14 cellular contexts compared by ENCODE assay signal in the genomic region with DNA sequence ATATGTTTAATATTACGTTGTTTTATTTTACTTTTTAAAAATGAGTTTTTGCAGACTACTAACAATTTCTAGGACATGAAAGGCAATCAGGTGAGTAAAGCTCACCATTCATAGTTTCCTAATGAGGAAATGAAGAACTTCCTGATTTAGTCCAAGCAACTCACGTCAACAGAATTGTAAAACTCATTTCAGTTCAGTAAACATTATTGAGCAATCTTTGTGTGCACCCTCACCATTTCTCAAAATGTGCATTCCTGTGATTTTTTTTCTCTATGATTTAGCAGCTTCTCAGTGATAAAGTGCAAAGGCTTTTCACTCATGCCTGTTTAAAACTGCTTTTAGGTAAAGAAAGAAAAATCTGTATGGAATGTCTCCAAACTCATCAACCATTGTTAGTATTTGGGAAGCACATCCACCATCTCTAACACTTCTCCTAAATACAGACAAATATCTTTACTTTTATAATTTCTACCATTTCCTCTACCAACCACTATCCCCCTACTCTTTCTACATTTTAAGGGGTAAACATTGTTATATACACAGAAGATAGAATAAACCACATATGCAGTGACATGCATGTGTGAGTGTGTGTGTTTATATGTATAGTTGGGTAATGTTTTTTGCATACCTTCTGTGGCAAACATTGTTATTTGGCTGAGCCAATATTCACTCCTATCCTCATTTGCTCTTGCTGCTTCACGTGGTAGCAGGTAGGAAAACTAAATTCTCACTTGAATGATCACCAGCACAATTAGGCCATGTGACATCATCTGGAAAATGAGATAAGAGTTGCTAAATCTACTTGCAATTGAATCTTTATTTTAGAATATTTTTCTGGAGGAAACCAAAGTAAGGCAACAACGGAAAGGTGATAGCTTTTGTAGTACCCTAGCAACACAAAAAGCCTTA. TPM values are rescaled to one million over a fixed set of nuclear protein-coding genes. Genes with fewer than 3 reads are reported as not detected.
A peak's percentile ranks its signal among the peaks of the same experiment; 100 is the strongest.
DNase-seq lines count a peak whose midpoint lies in the region; ATAC-seq, FAIRE-seq and TF ChIP-seq lines count a peak whose summit lies in the region.
"Had no signal": no experiment of that assay in that cellular context is flagged by ENCODE, and none has a peak within 500 bp of the region (broad histone marks: within the 10 kb centered on the region; RNA-seq: fewer than 3 reads in every experiment).

No MANE protein-coding gene starts in this region.

- H3K27ac Mint-ChIP-seq in activated T-cell treated with anti-CD3 and anti-CD28 coated beads, Interleukin-2, amount 50 U/mL, for 72 hours = no peak overlapping the region

- no peaks in the 10 kb centered on the region for H3K36me3 ChIP-seq in small intestine (ENCODE audit: control insufficient read depth in 2 of 2, insufficient read depth in 2 of 2, low read length in 2 of 2)
- H3K36me3 ChIP-seq: ascending aorta, left ventricle myocardium inferior, spleen had no signal

- no peak for DNase-seq in GM19239 (ENCODE audit: insufficient read length, low spot score)
- peak; percentile 89 for DNase-seq in OCI-M1 (lab: John Stamatoyannopoulos, UW)
- peak; percentile 76 for DNase-seq in epithelial cell of esophagus (ENCODE audit: low read depth)
- DNase-seq in small intestine = no peak
- DNase-seq in activated T-cell treated with anti-CD3 and anti-CD28 coated beads, Interleukin-2, amount 50 U/mL, for 48 hours = no peak
- no peak for DNase-seq in activated T-cell treated with anti-CD3 and anti-CD28 coated beads, Interleukin-2, amount 50 U/mL, for 72 hours
- DNase-seq in 8988T = no peak
- DNase-seq: activated CD8-positive, alpha-beta memory T cell treated with anti-CD3 and anti-CD28 coated beads, Interleukin-2, amount 50 U/mL, for 4 hours; DMS79 treated with DMSO at 0.1 percent for 48 hours; effector CD4-positive, alpha-beta T cell; left ventricle myocardium inferior; spleen had no signal

- peaks cover 0 to 3% of the 10 kb centered on the region in 2 donors for H3K4me1 ChIP-seq in small intestine (ENCODE audit: control insufficient read depth in 2 of 2, insufficient read depth in 1 of 2, low read depth in 1 of 2, low read length in 1 of 2)
- H3K4me1 ChIP-seq: ascending aorta, left ventricle myocardium inferior had no signal

- H3K27me3 Mint-ChIP-seq in activated T-cell treated with anti-CD3 and anti-CD28 coated beads, Interleukin-2, amount 50 U/mL, for 72 hours (ENCODE audit: low read depth) = no peaks in the 10 kb centered on the region

- no peak for ATAC-seq in activated T-cell treated with anti-CD3 and anti-CD28 coated beads, Interleukin-2, amount 50 U/mL, for 72 hours (replicated peaks in 1 of 2)

- H3K36me3 Mint-ChIP-seq in activated T-cell treated with anti-CD3 and anti-CD28 coated beads, Interleukin-2, amount 50 U/mL, for 72 hours (ENCODE audit: insufficient read depth in 2 of 2) = no peaks in the 10 kb centered on the region

- no peak overlapping the region for H3K4me3 ChIP-seq in epithelial cell of esophagus (ENCODE audit: low read length)
- H3K4me3 ChIP-seq in small intestine (ENCODE audit: low read depth in 1 of 2, low read length in 2 of 2) = no peak overlapping the region
- H3K4me3 ChIP-seq: ascending aorta, left ventricle myocardium inferior had no signal

- peak overlapping the region in 1 of 2 donors; percentile 26 for H3K4me3 Mint-ChIP-seq in activated T-cell treated with anti-CD3 and anti-CD28 coated beads, Interleukin-2, amount 50 U/mL, for 72 hours

- FAIRE-seq in GM19239 (lab: Jason Lieb, UNC) = peak; percentile 45
- peak; percentile 26 for FAIRE-seq in small intestine (lab: Jason Lieb, UNC)
- FAIRE-seq: TTC549 had no signal

- H3K27me3 ChIP-seq in small intestine (ENCODE audit: control insufficient read depth in 2 of 2, insufficient read depth in 2 of 2, low read length in 2 of 2) = no peaks in the 10 kb centered on the region
- H3K27me3 ChIP-seq: ascending aorta, spleen had no signal

- H3K9me3 Mint-ChIP-seq in activated T-cell treated with anti-CD3 and anti-CD28 coated beads, Interleukin-2, amount 50 U/mL, for 72 hours = no peaks in the 10 kb centered on the region

- TF ChIP-seq CTCF in epithelial cell of esophagus (IDR thresholded peaks at IDR 0.05; ENCODE audit: insufficient read depth, low read depth, low read length, missing control alignments) = no peak

- H3K4me1 Mint-ChIP-seq in activated T-cell treated with anti-CD3 and anti-CD28 coated beads, Interleukin-2, amount 50 U/mL, for 72 hours (ENCODE audit: low read depth) = peaks cover 42% of the 10 kb centered on the region

- no peaks in the 10 kb centered on the region for H3K9me3 ChIP-seq in small intestine (ENCODE audit: control insufficient read depth, low read depth)
- H3K9me3 ChIP-seq: ascending aorta, left ventricle myocardium inferior, spleen had no signal

- WGBS in small intestine, 3 donors = 50 to 65% (median 54%) methylated on average over 4 of the region's 4 CpGs

- no peak overlapping the region for H3K27ac ChIP-seq in small intestine (ENCODE audit: low read depth in 1 of 2, low read length in 1 of 2)
- H3K27ac ChIP-seq: ascending aorta, left ventricle myocardium inferior had no signal

RNA-seq across cellular contexts. Expression of a gene that starts 54.7 kb away (rescaled TPM):
- polyA plus RNA-seq in small intestine = 1 to 10 TPM in 1 of 3 donors, under 1 TPM in 1, not detected in 1; 0.27 to 2.0 TPM
- 1 to 10 TPM; 1.8 to 3.3 TPM for total RNA-seq in activated T-cell treated with anti-CD3 and anti-CD28 coated beads, Interleukin-2, amount 50 U/mL, for 72 hours
- total RNA-seq: ascending aorta had no signal

Comparison
In these comparisons a context has a peak if more than half of its experiments do, and no peak if none do; other contexts are left out.
1. DNase-seq: peak in OCI-M1 (single experiment) and epithelial cell of esophagus (single experiment); none in GM19239 (single experiment), small intestine (single experiment), activated T-cell treated with anti-CD3 and anti-CD28 coated beads, Interleukin-2, amount 50 U/mL, for 48 hours (0 of 2), activated T-cell treated with anti-CD3 and anti-CD28 coated beads, Interleukin-2, amount 50 U/mL, for 72 hours (0 of 2) and 8988T (single experiment).